In the genomic region with DNA sequence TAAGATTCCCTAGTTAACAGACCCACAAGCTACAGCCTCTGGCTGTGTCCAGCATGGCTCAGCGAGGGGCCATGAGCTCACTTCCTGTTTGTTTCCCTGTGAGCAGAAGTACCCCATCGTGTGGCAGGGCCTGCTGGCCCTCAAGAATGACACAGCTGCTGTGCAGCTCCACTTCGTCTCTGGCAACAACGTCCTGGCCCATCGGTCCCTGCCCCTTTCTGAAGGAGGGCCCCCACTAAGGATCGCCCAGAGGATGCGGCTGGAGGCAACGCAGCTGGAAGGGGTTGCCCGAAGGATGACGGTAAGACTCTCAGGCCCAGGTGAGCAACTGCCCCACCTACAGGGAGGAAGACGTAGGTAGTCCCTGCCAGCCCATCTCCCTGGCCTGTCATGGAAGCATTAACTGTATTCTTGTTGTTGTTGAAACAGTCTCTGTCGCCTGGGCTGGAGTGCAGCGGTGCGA, we compare ENCODE assay signal across 10 cellular contexts. TPM values are rescaled to one million over a fixed set of nuclear protein-coding genes. Genes with fewer than 3 reads are reported as not detected.
DNase-seq lines count a peak whose midpoint lies in the region; ATAC-seq and TF ChIP-seq lines count a peak whose summit lies in the region.
"Had no signal": no experiment of that assay in that cellular context is flagged by ENCODE, and none has a peak within 500 bp of the region (broad histone marks: within the 10 kb centered on the region; RNA-seq: fewer than 3 reads in every experiment).

No MANE protein-coding gene starts in this region.

- H3K27ac Mint-ChIP-seq in activated CD4-positive, alpha-beta T cell treated with anti-CD3 and anti-CD28 coated beads, Interleukin-2, amount 10 ng/mL, durations not matched to agents 24 days and 14 days, result peak overlapping the region; percentile 76
- peak overlapping the region; percentile 73 to 79 for H3K27ac Mint-ChIP-seq in T-cell

- H3K27me3 Mint-ChIP-seq in activated CD4-positive, alpha-beta T cell treated with anti-CD3 and anti-CD28 coated beads, Interleukin-2, amount 10 ng/mL, durations not matched to agents 24 days and 14 days, result no peaks in the 10 kb centered on the region
- no peaks in the 10 kb centered on the region for H3K27me3 Mint-ChIP-seq in T-cell

- H3K36me3 ChIP-seq in stomach, result peaks cover 84 to 100% (median 100%) of the 10 kb centered on the region in 4 donors

- ATAC-seq in T-cell (replicated peaks in 1 of 4) (no peak), foreskin keratinocyte (peak; percentile 31), HG03439 (IDR thresholded peaks at IDR 0.05; ENCODE audit: unreplicated experiment) (no peak)

- 67 to 78% (median 74%) methylated on average over 14 of the region's 14 CpGs for WGBS in stomach, 5 donors

- no peaks in the 10 kb centered on the region for H3K9me3 Mint-ChIP-seq in activated CD4-positive, alpha-beta T cell treated with anti-CD3 and anti-CD28 coated beads, Interleukin-2, amount 10 ng/mL, durations not matched to agents 24 days and 14 days
- H3K9me3 Mint-ChIP-seq in T-cell, result no peaks in the 10 kb centered on the region

- DNase-seq in activated CD4-positive, alpha-beta T cell treated with anti-CD3 and anti-CD28 coated beads, Interleukin-2, amount 10 ng/mL, durations not matched to agents 24 days and 14 days, result no peak
- DNase-seq in activated CD4-positive, alpha-beta T cell treated with anti-CD3 and anti-CD28 coated beads for 1 hour, result no peak
- DNase-seq in T-cell, result no peak
- DNase-seq in foreskin keratinocyte, result no peak
- peak; percentile 21 for DNase-seq in stomach
- no peak for DNase-seq in Kasumi-1 (lab: John Stamatoyannopoulos, UW)
- DNase-seq in NCI-H2081 treated with DMSO at 0.1 percent for 48 hours (lab: John Stamatoyannopoulos, UW), result no peak
- DNase-seq: KBM-7 had no signal

- H3K4me3 Mint-ChIP-seq in activated CD4-positive, alpha-beta T cell treated with anti-CD3 and anti-CD28 coated beads, Interleukin-2, amount 10 ng/mL, durations not matched to agents 24 days and 14 days, result no peak overlapping the region
- no peak overlapping the region for H3K4me3 Mint-ChIP-seq in T-cell

- no peak for TF ChIP-seq POLR2A in stomach (IDR thresholded peaks at IDR 0.05)

- no peaks in the 10 kb centered on the region for H3K9me3 ChIP-seq in stomach
- H3K9me3 ChIP-seq: adrenal gland had no signal

- CTCF ChIA-PET in T-cell (lab: Charles Lee), result interaction anchor here in 1 of 2 donors (0.6 kb wide), 1 partner anchor 210 kb away, joined by 3 read pairs; no protein-coding TSS in a partner anchor

- POLR2A ChIA-PET in T-cell (lab: Charles Lee), result interaction anchor here (0.6 kb wide), 2 partner anchors 124 to 334 kb away, joined by 3 to 7 read pairs; no protein-coding TSS in a partner anchor

- TF ChIP-seq CTCF in foreskin keratinocyte (conservative IDR thresholded peaks at IDR 0.05) (peak; percentile 52), stomach (IDR thresholded peaks at IDR 0.05) (no peak)

- H3K27me3 ChIP-seq in foreskin keratinocyte (no peaks in the 10 kb centered on the region), stomach (no peaks in the 10 kb centered on the region)
- H3K27me3 ChIP-seq: adrenal gland had no signal

- peaks cover 69% of the 10 kb centered on the region for H3K36me3 Mint-ChIP-seq in activated CD4-positive, alpha-beta T cell treated with anti-CD3 and anti-CD28 coated beads, Interleukin-2, amount 10 ng/mL, durations not matched to agents 24 days and 14 days (ENCODE audit: low read depth)
- peaks cover 55% of the 10 kb centered on the region for H3K36me3 Mint-ChIP-seq in T-cell

- no peak overlapping the region for H3K4me3 ChIP-seq in stomach
- H3K4me3 ChIP-seq: adrenal gland had no signal

- intact Hi-C loops in activated CD4-positive, alpha-beta T cell treated with anti-CD3 and anti-CD28 coated beads, Interleukin-2, amount 10 ng/mL, durations not matched to agents 24 days and 14 days (cut with micrococcal nuclease), result no loop called here
- intact Hi-C loops in stomach (cut with DNase I; ENCODE audit: low total_unique reads), result no loop called here

- no peak for TF ChIP-seq EP300 in stomach (IDR thresholded peaks at IDR 0.05)

- no peak overlapping the region for H3K27ac ChIP-seq in foreskin keratinocyte
- H3K27ac ChIP-seq in stomach, result peak overlapping the region in 3 of 5 donors; percentile 6 to 38 (median 26)

- peaks cover 13% of the 10 kb centered on the region for H3K4me1 Mint-ChIP-seq in activated CD4-positive, alpha-beta T cell treated with anti-CD3 and anti-CD28 coated beads, Interleukin-2, amount 10 ng/mL, durations not matched to agents 24 days and 14 days
- no peaks in the 10 kb centered on the region for H3K4me1 Mint-ChIP-seq in T-cell

- H3K4me1 ChIP-seq in foreskin keratinocyte (no peaks in the 10 kb centered on the region), stomach (peaks cover 0 to 32% (median 10%) of the 10 kb centered on the region in 4 donors)

RNA-seq across cellular contexts. Expression of a gene that starts 38.2 kb away (rescaled TPM):
- total RNA-seq in activated CD4-positive, alpha-beta T cell treated with anti-CD3 and anti-CD28 coated beads, Interleukin-2, amount 10 ng/mL, durations not matched to agents 24 days and 14 days, result 60.9 and 63.9 TPM in 2 replicates
- total RNA-seq in T-cell (10 to 100 TPM; 66.6 to 82.6 (median 78.3) TPM), foreskin keratinocyte (29.7 and 29.8 TPM in 2 replicates), stomach (100 to 1,000 TPM in 1 of 5 donors, 10 to 100 TPM in 4; 13.0 to 136 (median 65.9) TPM)
- polyA plus RNA-seq in foreskin keratinocyte (22.0 and 26.5 TPM in 2 replicates), stomach (10 to 100 TPM; 40.7 to 46.3 (median 44.2) TPM)
